In genomic region chrX:74550295-74550802, GRCh38 we compare ENCODE assay signal across 8 cellular contexts.
DNase-seq lines count a peak whose midpoint lies in the region; ATAC-seq and TF ChIP-seq lines count a peak whose summit lies in the region.

No MANE protein-coding gene starts in this region.

- in situ Hi-C loops in GM13977 (cut with MboI; ENCODE audit: low pct_unique_long_range_greater_than_20kb, low sequenced_read_pairs, unreplicated experiment): no loop called here

- H3K36me3 Mint-ChIP-seq in activated naive CD8-positive, alpha-beta T cell treated with anti-CD3 and anti-CD28 coated beads, Interleukin-2, amount 10 ng/mL, durations not matched to agents 7 days and 5 days: no peaks in the 10 kb centered on the region

- H3K27me3 Mint-ChIP-seq in activated naive CD8-positive, alpha-beta T cell treated with anti-CD3 and anti-CD28 coated beads, Interleukin-2, amount 10 ng/mL, durations not matched to agents 7 days and 5 days: no peaks in the 10 kb centered on the region

- H3K9me3 ChIP-seq in heart right ventricle: no peaks in the 10 kb centered on the region

- H3K4me3 ChIP-seq in heart right ventricle: peak overlapping the region in 2 of 10 donors; percentile 8 to 24

- peak; percentile 100 for TF ChIP-seq CTCF in GM13977 (IDR thresholded peaks at IDR 0.05; ENCODE audit: extremely low read depth, insufficient read depth, missing control alignments)
- TF ChIP-seq CTCF in heart right ventricle (IDR thresholded peaks at IDR 0.05): peak; percentile 89 to 98 (median 95)

- peaks cover 0 to 15% (median 0%) of the 10 kb centered on the region in 7 donors for H3K27me3 ChIP-seq in heart right ventricle

- peaks cover 6% of the 10 kb centered on the region for H3K4me1 Mint-ChIP-seq in activated naive CD8-positive, alpha-beta T cell treated with anti-CD3 and anti-CD28 coated beads, Interleukin-2, amount 10 ng/mL, durations not matched to agents 7 days and 5 days

- no peaks in the 10 kb centered on the region for H3K36me3 ChIP-seq in heart right ventricle

- H3K4me3 Mint-ChIP-seq in activated naive CD8-positive, alpha-beta T cell treated with anti-CD3 and anti-CD28 coated beads, Interleukin-2, amount 10 ng/mL, durations not matched to agents 7 days and 5 days: peak overlapping the region; percentile 78

- H3K27ac ChIP-seq in heart right ventricle: peak overlapping the region in 3 of 10 donors; percentile 15 to 35 (median 22)

- peak overlapping the region; percentile 85 for H3K27ac Mint-ChIP-seq in activated naive CD8-positive, alpha-beta T cell treated with anti-CD3 and anti-CD28 coated beads, Interleukin-2, amount 10 ng/mL, durations not matched to agents 7 days and 5 days

- no peaks in the 10 kb centered on the region for H3K9me3 Mint-ChIP-seq in activated naive CD8-positive, alpha-beta T cell treated with anti-CD3 and anti-CD28 coated beads, Interleukin-2, amount 10 ng/mL, durations not matched to agents 7 days and 5 days

- intact Hi-C loops in heart right ventricle (cut with DNase I): loop anchor here in 8 of 10 donors (1.0 to 10.0 kb wide), 4 partner anchors 167 to 696 kb away; partner anchors contain the start of gene XIST (in 1 of the 8)

- peak; percentile 70 for DNase-seq in GM13977 (ENCODE audit: low spot score)
- peak; percentile 58 for DNase-seq in NCI-H146 treated with DMSO at 0.1 percent for 48 hours (lab: John Stamatoyannopoulos, UW; ENCODE audit: unreplicated experiment)
- DNase-seq in T follicular helper cell (ENCODE audit: low read depth): peak; percentile 78
- DNase-seq in activated naive CD8-positive, alpha-beta T cell treated with anti-CD3 and anti-CD28 coated beads, Interleukin-2, amount 10 ng/mL, durations not matched to agents 7 days and 5 days: peak; percentile 85
- DNase-seq in heart right ventricle: peak; percentile 77 to 84
- peak; percentile 88 for DNase-seq in retina
- no peak for DNase-seq in HPDE6-E6E7 (ENCODE audit: extremely low spot score)

- peaks cover 0 to 4% (median 0%) of the 10 kb centered on the region in 9 donors for H3K4me1 ChIP-seq in heart right ventricle

- WGBS in heart right ventricle, 2 donors: 13% methylated on average over 24 of the region's 24 CpGs

- POLR2A ChIA-PET in activated naive CD8-positive, alpha-beta T cell treated with anti-CD3 and anti-CD28 coated beads, Interleukin-2, amount 10 ng/mL, durations not matched to agents 7 days and 5 days (lab: Charles Lee): no interaction called here

- peak; percentile 80 for ATAC-seq in HG02870 (IDR thresholded peaks at IDR 0.05; ENCODE audit: unreplicated experiment)
- ATAC-seq in activated naive CD8-positive, alpha-beta T cell treated with anti-CD3 and anti-CD28 coated beads, Interleukin-2, amount 10 ng/mL, durations not matched to agents 7 days and 5 days (ENCODE audit: low read depth): peak; percentile 95
- peak; percentile 85 to 97 (median 95) for ATAC-seq in heart right ventricle
